25 cellular contexts compared by ENCODE assay signal in genomic region chr1:170355267-170355801, GRCh38.
"Had no signal": no experiment of that assay in that cellular context is flagged by ENCODE, and none has a peak within 500 bp of the region (broad histone marks: within the 10 kb centered on the region; RNA-seq: fewer than 3 reads in every experiment).

No MANE protein-coding gene starts in this region.

- ATAC-seq: activated CD4-positive, CD25-positive, alpha-beta regulatory T cell treated with anti-CD3 and anti-CD28 coated beads, Interleukin-2, amount 50 U/mL, for 24 hours; activated CD8-positive, alpha-beta T cell treated with anti-CD3 and anti-CD28 coated beads for 36 hours; activated naive CD4-positive, alpha-beta T cell treated with anti-CD3 and anti-CD28 coated beads, Interleukin-2, amount 50 U/mL, for 72 hours; activated naive CD8-positive, alpha-beta T cell treated with anti-CD3 and anti-CD28 coated beads, Interleukin-2, amount 50 U/mL, for 24 hours; activated T-cell treated with anti-CD3 and anti-CD28 coated beads, Interleukin-2, amount 50 U/mL, for 72 hours; K562; PC-3 had no signal

- H3K27ac ChIP-seq: SK-N-MC had no signal

- H3K9me3 Mint-ChIP-seq: activated CD8-positive, alpha-beta T cell treated with anti-CD3 and anti-CD28 coated beads for 36 hours; activated T-helper 2 cell treated with anti-CD3 and anti-CD28 coated beads, Interferon-gamma antibody, Interleukin-2, Interleukin-4, amounts not matched to agents 10 μg/mL and 5 μg/mL and 100 μg/mL, durations not matched to agents 14 hours and 24 hours and 36 hours; T-helper 2 cell treated with Interferon-gamma antibody and Interleukin-4, amounts not matched to agents 5 μg/mL and 100 μg/mL, for 36 hours had no signal

- DNase-seq: activated CD4-positive, alpha-beta T cell treated with anti-CD3 and anti-CD28 coated beads for 4 hours; activated CD8-positive, alpha-beta memory T cell treated with anti-CD3 and anti-CD28 coated beads, Interleukin-2, amount 50 U/mL, for 4 hours; activated CD8-positive, alpha-beta T cell treated with anti-CD3 and anti-CD28 coated beads for 36 hours; activated naive CD4-positive, alpha-beta T cell; activated naive CD8-positive, alpha-beta T cell treated with anti-CD3 and anti-CD28 coated beads, Interleukin-2, amount 50 U/mL, for 24 hours; activated T-cell treated with anti-CD3 and anti-CD28 coated beads, Interleukin-2, amount 50 U/mL, for 72 hours; amniotic stem cell; Karpas-422; MM.1S; NCI-H1105; NCI-H1436 treated with DMSO at 0.1 percent for 48 hours; NCI-H187; NCI-H2081; NCI-H510A treated with DMSO at 0.1 percent for 48 hours; NCI-H69; PC-3; SW 1271 had no signal

- H3K27ac Mint-ChIP-seq: activated CD8-positive, alpha-beta T cell treated with anti-CD3 and anti-CD28 coated beads for 36 hours; activated naive CD4-positive, alpha-beta T cell treated with anti-CD3 and anti-CD28 coated beads, Interleukin-2, amount 50 U/mL, for 72 hours; activated naive CD8-positive, alpha-beta T cell treated with anti-CD3 and anti-CD28 coated beads, Interleukin-2, amount 50 U/mL, for 24 hours; activated T-cell treated with anti-CD3 and anti-CD28 coated beads, Interleukin-2, amount 50 U/mL, for 72 hours; activated T-helper 2 cell treated with anti-CD3 and anti-CD28 coated beads, Interferon-gamma antibody, Interleukin-2, Interleukin-4, amounts not matched to agents 10 μg/mL and 5 μg/mL and 100 μg/mL, durations not matched to agents 14 hours and 24 hours and 36 hours; brain; T-helper 2 cell treated with Interferon-gamma antibody and Interleukin-4, amounts not matched to agents 5 μg/mL and 100 μg/mL, for 36 hours had no signal

- H3K36me3 Mint-ChIP-seq: activated naive CD4-positive, alpha-beta T cell treated with anti-CD3 and anti-CD28 coated beads, Interleukin-2, amount 50 U/mL, for 72 hours; brain had no signal

- H3K36me3 ChIP-seq: ascending aorta had no signal

- H3K27me3 ChIP-seq: ascending aorta had no signal

- H3K9me3 ChIP-seq: ascending aorta had no signal

- H3K4me1 Mint-ChIP-seq: activated naive CD8-positive, alpha-beta T cell treated with anti-CD3 and anti-CD28 coated beads, Interleukin-2, amount 50 U/mL, for 24 hours had no signal

- H3K27me3 Mint-ChIP-seq: brain had no signal

- H3K4me3 ChIP-seq: ascending aorta, K562, SK-N-MC had no signal

- H3K4me3 Mint-ChIP-seq: activated CD8-positive, alpha-beta T cell treated with anti-CD3 and anti-CD28 coated beads for 36 hours; activated naive CD8-positive, alpha-beta T cell treated with anti-CD3 and anti-CD28 coated beads, Interleukin-2, amount 50 U/mL, for 24 hours; activated T-cell treated with anti-CD3 and anti-CD28 coated beads, Interleukin-2, amount 50 U/mL, for 72 hours; brain; T-helper 2 cell treated with Interferon-gamma antibody and Interleukin-4, amounts not matched to agents 5 μg/mL and 100 μg/mL, for 36 hours had no signal
